ENCODE assay signal across 22 cellular contexts in the genomic region with DNA sequence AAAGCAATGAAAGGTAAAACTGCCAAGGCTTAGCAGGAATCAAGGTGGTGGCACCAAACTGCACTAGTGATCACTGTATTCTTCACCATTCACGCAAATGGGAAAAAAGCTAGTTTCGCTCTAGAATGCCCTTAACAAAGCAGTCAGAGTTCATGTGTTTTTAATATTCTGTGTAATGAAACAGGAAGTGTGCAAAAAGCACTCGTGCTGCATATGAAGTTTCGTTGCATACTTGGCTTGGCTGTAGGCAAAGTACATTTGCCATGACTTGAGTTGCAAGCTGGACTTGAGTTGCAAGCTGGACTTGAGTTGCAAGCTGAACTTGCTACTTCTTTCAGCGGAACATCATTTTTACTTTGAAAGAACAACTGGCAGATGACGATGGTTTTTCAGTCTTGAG. TPM values are rescaled to one million over a fixed set of nuclear protein-coding genes. Genes with fewer than 3 reads are reported as not detected.
DNase-seq lines count a peak whose midpoint lies in the region; ATAC-seq lines count a peak whose summit lies in the region.
"Had no signal": no experiment of that assay in that cellular context is flagged by ENCODE, and none has a peak within 500 bp of the region (broad histone marks: within the 10 kb centered on the region; RNA-seq: fewer than 3 reads in every experiment).

No MANE protein-coding gene starts in this region.

- no peaks in the 10 kb centered on the region for H3K4me1 Mint-ChIP-seq in activated CD4-positive, alpha-beta T cell treated with anti-CD3 and anti-CD28 coated beads for 36 hours
- H3K4me1 Mint-ChIP-seq: activated naive CD8-positive, alpha-beta T cell treated with anti-CD3 and anti-CD28 coated beads, Interleukin-2, amount 50 U/mL, for 24 hours had no signal

- no peaks in the 10 kb centered on the region for H3K9me3 Mint-ChIP-seq in activated CD4-positive, alpha-beta T cell treated with anti-CD3 and anti-CD28 coated beads for 36 hours (ENCODE audit: low read depth)
- H3K9me3 Mint-ChIP-seq: activated naive CD8-positive, alpha-beta T cell treated with anti-CD3 and anti-CD28 coated beads, Interleukin-2, amount 50 U/mL, for 24 hours; CD14-positive monocyte; H9; T-helper 1 cell treated with Interleukin-12 subunit alpha and Interleukin-12 subunit beta and Interleukin-4 antibody, amounts not matched to agents 30 μg/mL and 1 μg/mL, for 36 hours had no signal

- no peaks in the 10 kb centered on the region for H3K36me3 Mint-ChIP-seq in activated CD4-positive, alpha-beta T cell treated with anti-CD3 and anti-CD28 coated beads for 36 hours (ENCODE audit: low read depth)
- H3K36me3 Mint-ChIP-seq: CD14-positive monocyte had no signal

- DNase-seq in EH (ENCODE audit: low read depth) = peak; percentile 21
- peak; percentile 39 for DNase-seq in NOMO-1 treated with DMSO at 0.1 percent for 48 hours (lab: John Stamatoyannopoulos, UW; ENCODE audit: unreplicated experiment)
- peak; percentile 64 for DNase-seq in fibroblast of gingiva (ENCODE audit: low read depth)
- DNase-seq in activated CD4-positive, alpha-beta T cell treated with anti-CD3 and anti-CD28 coated beads for 36 hours = no peak
- DNase-seq in HPDE6-E6E7 (ENCODE audit: extremely low spot score) = no peak
- DNase-seq: activated CD4-positive, alpha-beta T cell treated with anti-CD3 and anti-CD28 coated beads, Interleukin-2, amount 50 U/mL, for 1 hour; activated CD8-positive, alpha-beta memory T cell treated with anti-CD3 and anti-CD28 coated beads, Interleukin-2, amount 50 U/mL, for 4 hours; activated naive CD8-positive, alpha-beta T cell treated with anti-CD3 and anti-CD28 coated beads, Interleukin-2, amount 50 U/mL, for 24 hours; brain microvascular endothelial cell; DMS153; H9; left ventricle myocardium superior; PC-3; psoas muscle; stimulated activated CD4-positive, alpha-beta T cell treated with anti-CD3 and anti-CD28 coated beads, Interleukin-2, amount 100 ng/mL, for 48 hours; stimulated activated naive CD8-positive, alpha-beta T cell treated with anti-CD3 and anti-CD28 coated beads, Interleukin-15, Interleukin-2, amounts not matched to agents 100 U/mL and 50 U/mL, for 24 hours had no signal

- ATAC-seq in GM19395 (IDR thresholded peaks at IDR 0.05; ENCODE audit: unreplicated experiment) = peak; percentile 57
- no peak for ATAC-seq in GM21390 (IDR thresholded peaks at IDR 0.05; ENCODE audit: unreplicated experiment)
- no peak for ATAC-seq in HG03097 (IDR thresholded peaks at IDR 0.05; ENCODE audit: low FRiP score, unreplicated experiment)
- ATAC-seq in activated CD4-positive, alpha-beta T cell treated with anti-CD3 and anti-CD28 coated beads for 36 hours = no peak
- ATAC-seq: activated naive CD8-positive, alpha-beta T cell treated with anti-CD3 and anti-CD28 coated beads, Interleukin-2, amount 50 U/mL, for 24 hours; HepG2; left ventricle myocardium superior; PC-3; psoas muscle; stimulated activated naive CD8-positive, alpha-beta T cell treated with anti-CD3 and anti-CD28 coated beads, Interleukin-15, Interleukin-2, amounts not matched to agents 100 U/mL and 50 U/mL, for 24 hours had no signal

- CTCF ChIA-PET in activated CD4-positive, alpha-beta T cell treated with anti-CD3 and anti-CD28 coated beads for 36 hours (lab: Charles Lee) = interaction anchor here (0.8 to 1.6 kb wide), 4 partner anchors 10 to 90 kb away, joined by 3 to 4 read pairs (median 3); no protein-coding TSS in a partner anchor

- POLR2A ChIA-PET in activated CD4-positive, alpha-beta T cell treated with anti-CD3 and anti-CD28 coated beads for 36 hours (lab: Charles Lee) = no interaction called here

- intact Hi-C loops in activated CD4-positive, alpha-beta T cell treated with anti-CD3 and anti-CD28 coated beads for 36 hours (cut with DNase I, micrococcal nuclease) = no loop called here

- H3K4me3 Mint-ChIP-seq in activated CD4-positive, alpha-beta T cell treated with anti-CD3 and anti-CD28 coated beads for 36 hours = no peak overlapping the region
- H3K4me3 Mint-ChIP-seq: activated naive CD8-positive, alpha-beta T cell treated with anti-CD3 and anti-CD28 coated beads, Interleukin-2, amount 50 U/mL, for 24 hours; CD14-positive monocyte; H9; T-helper 1 cell treated with Interleukin-12 subunit alpha and Interleukin-12 subunit beta and Interleukin-4 antibody, amounts not matched to agents 30 μg/mL and 1 μg/mL, for 36 hours had no signal

- no peak overlapping the region for H3K27ac Mint-ChIP-seq in activated CD4-positive, alpha-beta T cell treated with anti-CD3 and anti-CD28 coated beads for 36 hours
- H3K27ac Mint-ChIP-seq: activated naive CD8-positive, alpha-beta T cell treated with anti-CD3 and anti-CD28 coated beads, Interleukin-2, amount 50 U/mL, for 24 hours; CD14-positive monocyte; H9; T-helper 1 cell treated with Interleukin-12 subunit alpha and Interleukin-12 subunit beta and Interleukin-4 antibody, amounts not matched to agents 30 μg/mL and 1 μg/mL, for 36 hours had no signal

- H3K27me3 Mint-ChIP-seq in activated CD4-positive, alpha-beta T cell treated with anti-CD3 and anti-CD28 coated beads for 36 hours = peaks cover 3% of the 10 kb centered on the region
- H3K27me3 Mint-ChIP-seq: activated naive CD8-positive, alpha-beta T cell treated with anti-CD3 and anti-CD28 coated beads, Interleukin-2, amount 50 U/mL, for 24 hours had no signal

RNA-seq across cellular contexts. Expression of gene FOXI1, which starts 55.4 kb away (rescaled TPM):
- not detected for total RNA-seq in activated CD4-positive, alpha-beta T cell treated with anti-CD3 and anti-CD28 coated beads for 36 hours
- total RNA-seq: H9, HepG2, left ventricle myocardium superior, PC-3, psoas muscle had no signal

Comparison
In these comparisons a context has a peak if more than half of its experiments do, and no peak if none do; other contexts are left out.
1. DNase-seq: peak in EH (single experiment), NOMO-1 treated with DMSO at 0.1 percent for 48 hours (single experiment) and fibroblast of gingiva (single experiment); none in activated CD4-positive, alpha-beta T cell treated with anti-CD3 and anti-CD28 coated beads for 36 hours (single experiment) and HPDE6-E6E7 (single experiment).